Comparison of ENCODE assay signal across 9 cellular contexts in the genomic region with DNA sequence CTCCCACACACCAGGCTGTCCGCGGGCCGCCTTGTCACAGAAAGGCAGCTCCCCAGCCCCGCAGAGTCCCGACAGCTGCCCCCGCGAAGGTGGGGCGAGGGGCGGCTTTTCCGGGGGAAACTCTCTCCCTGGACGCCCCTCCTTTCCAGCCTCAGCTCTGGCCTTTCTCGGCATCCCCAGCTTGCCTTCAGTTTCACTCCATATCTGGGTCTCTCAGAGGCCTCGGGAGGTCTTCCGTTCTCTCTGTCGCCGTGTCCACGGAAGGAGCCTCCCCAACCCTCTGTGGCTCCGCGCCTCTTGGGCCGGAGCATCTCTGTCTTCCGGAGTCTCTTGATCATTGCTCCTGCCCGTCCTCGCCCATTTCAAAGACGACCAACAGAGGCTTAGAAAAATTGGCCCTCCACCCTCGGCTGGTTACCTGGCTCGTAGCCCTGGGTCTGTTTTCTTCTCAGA. TPM values are rescaled to one million over a fixed set of nuclear protein-coding genes. Genes with fewer than 3 reads are reported as not detected.
DNase-seq lines count a peak whose midpoint lies in the region; ATAC-seq, FAIRE-seq and TF ChIP-seq lines count a peak whose summit lies in the region.
"Had no signal": no experiment of that assay in that cellular context is flagged by ENCODE, and none has a peak within 500 bp of the region (broad histone marks: within the 10 kb centered on the region; RNA-seq: fewer than 3 reads in every experiment).

No MANE protein-coding gene starts in this region.

- FAIRE-seq in kidney (lab: Jason Lieb, UNC) (no peak), HepG2 (lab: Jason Lieb, UNC) (no peak)

- POLR2A ChIA-PET in activated CD4-positive, alpha-beta memory T cell treated with anti-CD3 and anti-CD28 coated beads for 36 hours (lab: Charles Lee), result no interaction called here
- POLR2A ChIA-PET in HepG2 (lab: Yijun Ruan, JAX) (no interaction called here), HEK293T (lab: Yijun Ruan, JAX) (no interaction called here)

- H4K20me1 ChIP-seq in HepG2 (ENCODE audit: insufficient read depth, low read length), result no peaks in the 10 kb centered on the region

- no TSS peak for BruUV-seq in HepG2 (replicated peaks; lab: Mats Ljungman, UMichigan)

- no peak for DNase-seq in activated naive CD4-positive, alpha-beta T cell (lab: John Stamatoyannopoulos, UW)
- no peak for DNase-seq in activated CD4-positive, alpha-beta memory T cell treated with anti-CD3 and anti-CD28 coated beads for 36 hours
- peak; percentile 52 for DNase-seq in kidney
- no peak for DNase-seq in upper lobe of right lung
- no peak for DNase-seq in NCI-H187 (lab: John Stamatoyannopoulos, UW)
- DNase-seq in HepG2 (ENCODE audit: low spot score), result no peak
- no peak for DNase-seq in HEK293T (ENCODE audit: extremely low spot score)

- H3K27me3 ChIP-seq in upper lobe of right lung, result peaks cover 98% of the 10 kb centered on the region
- H3K27me3 ChIP-seq in HepG2 (ENCODE audit: control insufficient read depth in 1 of 2, insufficient read depth in 2 of 2, low read length in 2 of 2), result peaks cover 2 to 5% of the 10 kb centered on the region in 2 experiments; a peak in 2 of 5 replicates

- no peak for ATAC-seq in upper lobe of right lung
- ATAC-seq in HepG2, result no peak

- H3K36me3 ChIP-seq in kidney (ENCODE audit: control insufficient read depth in 1 of 2, insufficient read depth in 2 of 2, low read length in 2 of 2), result no peaks in the 10 kb centered on the region
- no peaks in the 10 kb centered on the region for H3K36me3 ChIP-seq in upper lobe of right lung
- no peaks in the 10 kb centered on the region for H3K36me3 ChIP-seq in HepG2 (replicated peaks in 1 of 2; ENCODE audit: control insufficient read depth in 1 of 2, insufficient read depth in 2 of 2, low read length in 2 of 2)

- intact Hi-C loops in activated CD4-positive, alpha-beta memory T cell treated with anti-CD3 and anti-CD28 coated beads for 36 hours (cut with micrococcal nuclease), result loop anchor here (2.0 kb wide), 2 partner anchors 91 to 365 kb away; no protein-coding TSS in a partner anchor
- intact Hi-C loops in kidney (cut with DNase I) (no loop called here), upper lobe of right lung (cut with DNase I) (no loop called here), HepG2 (cut with micrococcal nuclease; ENCODE audit: unreplicated experiment) (no loop called here)

- TF ChIP-seq EP300 in HepG2 (IDR thresholded peaks at IDR 0.05; ENCODE audit: low read depth in 2 of 2, low read length in 2 of 2), result no peak
- no peak for TF ChIP-seq EP300 in HepG2 (CRISPR knock-in tag; IDR thresholded peaks at IDR 0.05; ENCODE audit: borderline replicate concordance)

- no peak overlapping the region for H2AFZ ChIP-seq in HepG2 (ENCODE audit: low read length)

- H3K4me3 Mint-ChIP-seq in activated naive CD4-positive, alpha-beta T cell treated with anti-CD3 and anti-CD28 coated beads, Interleukin-2, amount 50 U/mL, for 24 hours, result peak overlapping the region; percentile 82
- H3K4me3 Mint-ChIP-seq in activated CD4-positive, alpha-beta memory T cell treated with anti-CD3 and anti-CD28 coated beads for 36 hours, result peak overlapping the region; percentile 60

- H3K36me3 Mint-ChIP-seq in activated naive CD4-positive, alpha-beta T cell treated with anti-CD3 and anti-CD28 coated beads, Interleukin-2, amount 50 U/mL, for 24 hours, result no peaks in the 10 kb centered on the region
- H3K36me3 Mint-ChIP-seq in activated CD4-positive, alpha-beta memory T cell treated with anti-CD3 and anti-CD28 coated beads for 36 hours, result peaks cover 2% of the 10 kb centered on the region

- no peaks in the 10 kb centered on the region for H3K9me3 ChIP-seq in kidney (ENCODE audit: control insufficient read depth in 1 of 2, low read length in 2 of 2)
- H3K9me3 ChIP-seq in upper lobe of right lung, result no peaks in the 10 kb centered on the region
- H3K9me3 ChIP-seq in HepG2 (ENCODE audit: low read length), result no peaks in the 10 kb centered on the region

- in situ Hi-C loops in HepG2 (cut with HindIII; ENCODE audit: extremely low pct_ligation_motif_present, low pct_unique_long_range_greater_than_20kb), result no loop called here

- TF ChIP-seq RAD21 in HepG2 (CRISPR knock-in tag; IDR thresholded peaks at IDR 0.05), result no peak

- peaks cover 38% of the 10 kb centered on the region for H3K27me3 Mint-ChIP-seq in activated naive CD4-positive, alpha-beta T cell treated with anti-CD3 and anti-CD28 coated beads, Interleukin-2, amount 50 U/mL, for 24 hours
- H3K27me3 Mint-ChIP-seq in activated CD4-positive, alpha-beta memory T cell treated with anti-CD3 and anti-CD28 coated beads for 36 hours, result peaks cover 64% of the 10 kb centered on the region

- H3K9ac ChIP-seq in kidney (ENCODE audit: low read length in 2 of 2), result no peak overlapping the region
- no peak overlapping the region for H3K9ac ChIP-seq in HepG2 (ENCODE audit: insufficient read depth, low read depth, low read length)

- peaks cover 6 to 12% of the 10 kb centered on the region in 2 donors for H3K4me1 ChIP-seq in kidney (ENCODE audit: control insufficient read depth in 1 of 2, insufficient read depth in 1 of 2, low read depth in 1 of 2, low read length in 2 of 2)
- peaks cover 17% of the 10 kb centered on the region for H3K4me1 ChIP-seq in upper lobe of right lung
- no peaks in the 10 kb centered on the region for H3K4me1 ChIP-seq in HepG2 (ENCODE audit: insufficient read depth, low read length)

- CTCF ChIA-PET in activated CD4-positive, alpha-beta memory T cell treated with anti-CD3 and anti-CD28 coated beads for 36 hours (lab: Charles Lee), result interaction anchor here (1.3 to 1.8 kb wide), 3 partner anchors 11 to 184 kb away, joined by 3 to 4 read pairs (median 4); no protein-coding TSS in a partner anchor
- CTCF ChIA-PET in HepG2 (lab: Yijun Ruan, JAX; ENCODE audit: low intra/inter-chr PET ratio, low total read pairs), result no interaction called here
- CTCF ChIA-PET in HEK293T (lab: Yijun Ruan, JAX), result no interaction called here

- H3K27ac ChIP-seq in kidney (ENCODE audit: low read depth in 2 of 2, low read length in 2 of 2) (no peak overlapping the region), upper lobe of right lung (no peak overlapping the region), HepG2 (ENCODE audit: extremely low read length, insufficient read depth, low read length) (no peak overlapping the region)

- peaks cover 29% of the 10 kb centered on the region for H3K4me1 Mint-ChIP-seq in activated naive CD4-positive, alpha-beta T cell treated with anti-CD3 and anti-CD28 coated beads, Interleukin-2, amount 50 U/mL, for 24 hours
- peaks cover 30% of the 10 kb centered on the region for H3K4me1 Mint-ChIP-seq in activated CD4-positive, alpha-beta memory T cell treated with anti-CD3 and anti-CD28 coated beads for 36 hours (ENCODE audit: low read depth)

- H3K9me3 Mint-ChIP-seq in activated naive CD4-positive, alpha-beta T cell treated with anti-CD3 and anti-CD28 coated beads, Interleukin-2, amount 50 U/mL, for 24 hours, result no peaks in the 10 kb centered on the region
- no peaks in the 10 kb centered on the region for H3K9me3 Mint-ChIP-seq in activated CD4-positive, alpha-beta memory T cell treated with anti-CD3 and anti-CD28 coated beads for 36 hours

- no peaks in the 10 kb centered on the region for H3K79me2 ChIP-seq in HepG2 (ENCODE audit: insufficient read depth, low read length)

- 80% methylated on average over 23 of the region's 26 CpGs for WGBS in HepG2 (ENCODE audit: low lambda C conversion rate)

- no peak overlapping the region for H3K27ac Mint-ChIP-seq in activated naive CD4-positive, alpha-beta T cell treated with anti-CD3 and anti-CD28 coated beads, Interleukin-2, amount 50 U/mL, for 24 hours
- H3K27ac Mint-ChIP-seq in activated CD4-positive, alpha-beta memory T cell treated with anti-CD3 and anti-CD28 coated beads for 36 hours, result no peak overlapping the region

- TF ChIP-seq CTCF in kidney (IDR thresholded peaks at IDR 0.05; ENCODE audit: borderline replicate concordance, extremely low read depth, insufficient read depth) (no peak), upper lobe of right lung (IDR thresholded peaks at IDR 0.05) (no peak), HepG2 (CRISPR knock-in tag; IDR thresholded peaks at IDR 0.05) (no peak)

- H3K4me2 ChIP-seq in HepG2 (ENCODE audit: low read depth, low read length), result no peak overlapping the region

- H3K4me3 ChIP-seq in kidney (ENCODE audit: low read length in 2 of 2) (peak overlapping the region in 1 of 2 donors; percentile 39), upper lobe of right lung (peak overlapping the region; percentile 38), HepG2 (replicated peaks in 1 of 3; ENCODE audit: insufficient read depth in 1 of 3, low read depth in 2 of 3, low read length in 3 of 3) (no peak overlapping the region)
- H3K4me3 ChIP-seq: lung had no signal

- TF ChIP-seq POLR2A in HepG2 (IDR thresholded peaks at IDR 0.05; ENCODE audit: insufficient read depth in 1 of 2, low read depth in 2 of 2, low read length in 2 of 2), result no peak

TF ChIP-seq in HEK293T, 16 proteins besides CTCF, POLR2A, EP300 and RAD21:
- TF ChIP-seq FOXA1 (IDR thresholded peaks at IDR 0.05), result no peak
TF ChIP-seq in HEK293T: peak in this region for 0.

RNA-seq across cellular contexts. Expression of a gene that starts 6.1 kb away (rescaled TPM):
- total RNA-seq in activated CD4-positive, alpha-beta memory T cell treated with anti-CD3 and anti-CD28 coated beads for 36 hours, result under 1 TPM in 1 of 2 experiments, not detected in 1; 0.12 TPM
- total RNA-seq in kidney (2.3 TPM), upper lobe of right lung (2.5 TPM), HepG2 (2016; rRNA removed; fragmentation: Illumina TruSeq; extraction: Trizol) (13.8 and 14.9 TPM in 2 replicates)
- polyA plus RNA-seq in kidney (ENCODE audit: insufficient read depth, low read depth, low replicate concordance) (3.0 TPM), HepG2 (2011; rRNA removed) (12.1 and 15.2 TPM in 2 replicates)
- total RNA-seq in HepG2 (2016; cell fraction: cytosol; rRNA removed; fragmentation: Illumina TruSeq; extraction: Trizol; ENCODE audit: low read depth), result 6.3 and 10.9 TPM in 2 replicates
- total RNA-seq in HepG2 (2016; cell fraction: insoluble cytoplasmic fraction; rRNA removed; fragmentation: Illumina TruSeq; extraction: Trizol), result 14.0 and 15.0 TPM in 2 replicates
- total RNA-seq in HepG2 (2016; cell fraction: membrane; rRNA removed; fragmentation: Illumina TruSeq; extraction: Trizol), result 19.1 and 23.9 TPM in 2 replicates
- 5.4 and 9.8 TPM in 2 replicates for total RNA-seq in HepG2 (2016; cell fraction: nucleus; rRNA removed; fragmentation: Illumina TruSeq; extraction: Trizol)
- 8.4 and 14.6 TPM in 2 replicates for polyA plus RNA-seq in HepG2 (2011; cell fraction: cytosol; rRNA removed)
- polyA plus RNA-seq in HepG2 (2011; cell fraction: nucleus; rRNA removed), result 17.5 and 22.0 TPM in 2 replicates
- polyA plus RNA-seq in HepG2 (2012), result 8.0 and 8.9 TPM in 2 replicates
- 8.3 and 12.3 TPM in 2 replicates for polyA plus RNA-seq in HepG2 (2016; cell fraction: cytosol; fragmentation: Illumina TruSeq; extraction: Trizol; ENCODE audit: low read depth)
- polyA plus RNA-seq in HepG2 (2016; cell fraction: insoluble cytoplasmic fraction; fragmentation: Illumina TruSeq; extraction: Trizol; ENCODE audit: low read depth), result 16.8 and 17.9 TPM in 2 replicates
- polyA plus RNA-seq in HepG2 (2016; cell fraction: membrane; fragmentation: Illumina TruSeq; extraction: Trizol; ENCODE audit: low read depth), result 19.5 and 22.1 TPM in 2 replicates
- polyA plus RNA-seq in HepG2 (2016; cell fraction: nucleus; fragmentation: Illumina TruSeq; extraction: Trizol; ENCODE audit: insufficient read depth, low read depth), result 13.8 and 15.1 TPM in 2 replicates
- polyA minus RNA-seq in HepG2 (2011; rRNA and poly(A)+ RNA removed; ENCODE audit: low replicate concordance), result 0.58 and 6.7 TPM in 2 replicates
- 3.3 and 5.9 TPM in 2 replicates for polyA minus RNA-seq in HepG2 (2011; cell fraction: cytosol; rRNA and poly(A)+ RNA removed)
- 3.1 and 4.0 TPM in 2 replicates for polyA minus RNA-seq in HepG2 (2011; cell fraction: nucleus; rRNA and poly(A)+ RNA removed)
